8 cellular contexts compared by ENCODE assay signal in genomic region chr3:140128217-140129137, GRCh38.
DNase-seq lines count a peak whose midpoint lies in the region; ATAC-seq and TF ChIP-seq lines count a peak whose summit lies in the region.

No MANE protein-coding gene starts in this region.

- H3K4me2 ChIP-seq in SU-DHL-6 (ENCODE audit: low read depth, low read length, poor library complexity, severe bottlenecking) (no peak overlapping the region), hepatocyte (no peak overlapping the region)

- intact Hi-C loops in prostate gland (cut with DNase I), result no loop called here

- H3K9ac ChIP-seq in SU-DHL-6 (ENCODE audit: low read length), result no peak overlapping the region

- H3K4me3 ChIP-seq in BE2C (ENCODE audit: low read depth, low read length), result no peak overlapping the region
- H3K4me3 ChIP-seq in Jurkat, Clone E6-1 (ENCODE audit: low read length), result no peak overlapping the region
- no peak overlapping the region for H3K4me3 ChIP-seq in SU-DHL-6 (ENCODE audit: insufficient read depth, low read length, poor library complexity, severe bottlenecking)
- H3K4me3 ChIP-seq in hepatocyte, result no peak overlapping the region
- no peak overlapping the region for H3K4me3 ChIP-seq in prostate gland

- DNase-seq in BE2C, result peak; percentile 82
- DNase-seq in Jurkat, Clone E6-1 (ENCODE audit: low read depth, low spot score), result peak; percentile 4
- peak; percentile 46 for DNase-seq in hepatocyte (ENCODE audit: low spot score)
- no peak for DNase-seq in prostate gland (ENCODE audit: low spot score)
- DNase-seq in activated gamma-delta T cell (lab: John Stamatoyannopoulos, UW), result no peak

- H3K36me3 ChIP-seq in BE2C (no peaks in the 10 kb centered on the region), SU-DHL-6 (ENCODE audit: low read length) (no peaks in the 10 kb centered on the region), hepatocyte (replicated peaks; ENCODE audit: insufficient read depth, low read depth) (no peaks in the 10 kb centered on the region), prostate gland (no peaks in the 10 kb centered on the region)

- H3K9me3 ChIP-seq in BE2C (no peaks in the 10 kb centered on the region), SU-DHL-6 (ENCODE audit: insufficient read depth, low read length) (no peaks in the 10 kb centered on the region), hepatocyte (ENCODE audit: low read depth) (no peaks in the 10 kb centered on the region), prostate gland (no peaks in the 10 kb centered on the region)

- 37% methylated on average over 6 of the region's 6 CpGs for WGBS in hepatocyte (ENCODE audit: low lambda C conversion rate, missing lambda C conversion rate)
- 81% methylated on average over 6 of the region's 6 CpGs for WGBS in prostate gland

- TF ChIP-seq CTCF in BE2C (IDR thresholded peaks at IDR 0.05; ENCODE audit: low read depth, low read length) (peak; percentile 87), SU-DHL-6 (IDR thresholded peaks at IDR 0.05; ENCODE audit: insufficient read depth, low read length, poor library complexity, severe bottlenecking) (peak; percentile 27), hepatocyte (IDR thresholded peaks at IDR 0.05; ENCODE audit: poor library complexity) (peak; percentile 43), prostate gland (IDR thresholded peaks at IDR 0.05) (peak in 1 of 4 experiments; percentile 11)

- H3K9me2 ChIP-seq in SU-DHL-6 (replicated peaks; ENCODE audit: insufficient read depth, low read length) (no peaks in the 10 kb centered on the region), hepatocyte (replicated peaks; ENCODE audit: insufficient read depth) (no peaks in the 10 kb centered on the region)

- no peak overlapping the region for H2AFZ ChIP-seq in SU-DHL-6 (ENCODE audit: low read depth, low read length, severe bottlenecking)
- no peak overlapping the region for H2AFZ ChIP-seq in hepatocyte

- TF ChIP-seq POLR2A in GM18505 (IDR thresholded peaks at IDR 0.05; ENCODE audit: borderline replicate concordance, extremely low read depth, insufficient read depth, insufficient read length) (no peak), prostate gland (IDR thresholded peaks at IDR 0.05) (no peak)

- no peaks in the 10 kb centered on the region for H3F3A ChIP-seq in SU-DHL-6 (ENCODE audit: insufficient read depth)

- H3K27ac ChIP-seq in SU-DHL-6 (ENCODE audit: low read depth, low read length), result no peak overlapping the region
- H3K27ac ChIP-seq in hepatocyte, result no peak overlapping the region
- H3K27ac ChIP-seq in prostate gland, result no peak overlapping the region

- H3K4me1 ChIP-seq in BE2C (peaks cover 50% of the 10 kb centered on the region), hepatocyte (ENCODE audit: insufficient read depth) (no peaks in the 10 kb centered on the region), prostate gland (replicated peaks) (no peaks in the 10 kb centered on the region)

- H4K20me1 ChIP-seq in SU-DHL-6 (ENCODE audit: low read depth, low read length) (no peaks in the 10 kb centered on the region), hepatocyte (ENCODE audit: insufficient read depth, poor library complexity, severe bottlenecking) (no peaks in the 10 kb centered on the region)

- no peaks in the 10 kb centered on the region for H3K27me3 ChIP-seq in BE2C
- H3K27me3 ChIP-seq in SU-DHL-6 (ENCODE audit: low read length), result no peaks in the 10 kb centered on the region
- no peaks in the 10 kb centered on the region for H3K27me3 ChIP-seq in hepatocyte
- no peaks in the 10 kb centered on the region for H3K27me3 ChIP-seq in prostate gland (replicated peaks; ENCODE audit: insufficient read depth)

- H3K79me2 ChIP-seq in SU-DHL-6 (ENCODE audit: insufficient read depth, low read length) (no peaks in the 10 kb centered on the region), hepatocyte (no peaks in the 10 kb centered on the region)

- ATAC-seq in GM18505 (IDR thresholded peaks at IDR 0.05; ENCODE audit: unreplicated experiment), result peak; percentile 59
- ATAC-seq in GM19463 (IDR thresholded peaks at IDR 0.05; ENCODE audit: unreplicated experiment), result no peak

Comparison
In these comparisons a context has a peak if more than half of its experiments do, and no peak if none do; other contexts are left out.
1. DNase-seq: peak in BE2C (single experiment), Jurkat, Clone E6-1 (single experiment) and hepatocyte (single experiment); none in prostate gland (single experiment) and activated gamma-delta T cell (single experiment).